Comparison of ENCODE assay signal across 23 cellular contexts in genomic region chr9:128333368-128333969, GRCh38.
"Had no signal": no experiment of that assay in that cellular context is flagged by ENCODE, and none has a peak within 500 bp of the region (broad histone marks: within the 10 kb centered on the region; RNA-seq: fewer than 3 reads in every experiment).

No MANE protein-coding gene starts in this region.

- H3K4me3 Mint-ChIP-seq: activated B cell treated with CpG ODN at 0.5 μM for 24 hours; activated naive CD4-positive, alpha-beta T cell treated with anti-CD3 and anti-CD28 coated beads, Interleukin-2, amount 10 ng/mL, durations not matched to agents 7 days and 5 days; naive thymus-derived CD4-positive, alpha-beta T cell; neural progenitor cell; stimulated activated naive CD8-positive, alpha-beta T cell treated with anti-CD3 and anti-CD28 coated beads, Interleukin-15, amount 100 ng/mL, for 72 hours had no signal

- H3K9me3 ChIP-seq: colonic mucosa, esophagus squamous epithelium, gastrocnemius medialis, heart left ventricle, right atrium auricular region, tibial nerve had no signal

- H3K4me1 Mint-ChIP-seq: activated B cell treated with CpG ODN at 0.5 μM for 24 hours; activated naive CD4-positive, alpha-beta T cell treated with anti-CD3 and anti-CD28 coated beads, Interleukin-2, amount 10 ng/mL, durations not matched to agents 7 days and 5 days; neural progenitor cell; stimulated activated naive CD8-positive, alpha-beta T cell treated with anti-CD3 and anti-CD28 coated beads, Interleukin-15, amount 100 ng/mL, for 72 hours had no signal

- H3K27ac Mint-ChIP-seq: activated B cell treated with CpG ODN at 0.5 μM for 24 hours; activated naive CD4-positive, alpha-beta T cell treated with anti-CD3 and anti-CD28 coated beads, Interleukin-2, amount 10 ng/mL, durations not matched to agents 7 days and 5 days; neural progenitor cell; progenitor cell of endocrine pancreas had no signal

- H3K9me3 Mint-ChIP-seq: activated B cell treated with CpG ODN at 0.5 μM for 24 hours; activated naive CD4-positive, alpha-beta T cell treated with anti-CD3 and anti-CD28 coated beads, Interleukin-2, amount 10 ng/mL, durations not matched to agents 7 days and 5 days; naive thymus-derived CD4-positive, alpha-beta T cell; neural progenitor cell; stimulated activated naive CD8-positive, alpha-beta T cell treated with anti-CD3 and anti-CD28 coated beads, Interleukin-15, amount 100 ng/mL, for 72 hours had no signal

- H3K36me3 ChIP-seq: neural progenitor cell, right atrium auricular region had no signal

- H3K27ac ChIP-seq: colonic mucosa, esophagus squamous epithelium, gastrocnemius medialis, heart left ventricle, neural progenitor cell, right atrium auricular region, tibial nerve had no signal

- H3K4me3 ChIP-seq: colonic mucosa, esophagus squamous epithelium, gastrocnemius medialis, heart left ventricle, lung, neural progenitor cell, right atrium auricular region, tibial nerve had no signal

- H3K27me3 ChIP-seq: colonic mucosa, esophagus squamous epithelium, gastrocnemius medialis, heart left ventricle, neural progenitor cell, right atrium auricular region, tibial nerve had no signal

- ATAC-seq: gastrocnemius medialis; heart left ventricle; left lobe of liver; naive thymus-derived CD4-positive, alpha-beta T cell; stimulated activated naive CD8-positive, alpha-beta T cell treated with anti-CD3 and anti-CD28 coated beads, Interleukin-15, amount 100 ng/mL, for 72 hours had no signal

- FAIRE-seq: bronchial epithelial cell, keratinocyte had no signal

- H3K27me3 Mint-ChIP-seq: activated B cell treated with CpG ODN at 0.5 μM for 24 hours; activated naive CD4-positive, alpha-beta T cell treated with anti-CD3 and anti-CD28 coated beads, Interleukin-2, amount 10 ng/mL, durations not matched to agents 7 days and 5 days; naive thymus-derived CD4-positive, alpha-beta T cell; progenitor cell of endocrine pancreas; stimulated activated naive CD8-positive, alpha-beta T cell treated with anti-CD3 and anti-CD28 coated beads, Interleukin-15, amount 100 ng/mL, for 72 hours had no signal

- H3K4me1 ChIP-seq: colonic mucosa, gastrocnemius medialis, heart left ventricle, neural progenitor cell, right atrium auricular region, tibial nerve had no signal

- DNase-seq: activated B cell treated with CpG ODN at 0.5 μM for 24 hours; activated CD4-positive, alpha-beta T cell treated with anti-CD3 and anti-CD28 coated beads for 4 hours; activated CD4-positive, alpha-beta T cell treated with anti-CD3 and anti-CD28 coated beads, Interleukin-2, amount 50 U/mL, for 48 hours; activated effector memory CD4-positive, alpha-beta T cell treated with anti-CD3 and anti-CD28 coated beads, Interleukin-2, amount 50 U/mL, for 16 hours; activated naive CD4-positive, alpha-beta T cell treated with anti-CD3 and anti-CD28 coated beads, Interleukin-2, amount 10 ng/mL, durations not matched to agents 7 days and 5 days; amygdala; colonic mucosa; esophagus squamous epithelium; gastrocnemius medialis; heart left ventricle; naive thymus-derived CD4-positive, alpha-beta T cell; stimulated activated CD4-positive, alpha-beta T cell treated with anti-CD3 and anti-CD28 coated beads, Interleukin-12 subunit alpha, Interleukin-12 subunit beta, amount 100 ng/mL, for 4 hours; stimulated activated CD4-positive, alpha-beta T cell treated with anti-CD3 and anti-CD28 coated beads, Interleukin-4, amount 100 ng/mL, for 4 hours; stimulated activated naive CD8-positive, alpha-beta T cell treated with anti-CD3 and anti-CD28 coated beads, Interleukin-15, amount 100 ng/mL, for 72 hours; T1000 had no signal

- H3K36me3 Mint-ChIP-seq: activated naive CD4-positive, alpha-beta T cell treated with anti-CD3 and anti-CD28 coated beads, Interleukin-2, amount 10 ng/mL, durations not matched to agents 7 days and 5 days; naive thymus-derived CD4-positive, alpha-beta T cell had no signal
